23 cellular contexts compared by ENCODE assay signal in genomic region chr9:135047026-135047350, GRCh38. TPM values are rescaled to one million over a fixed set of nuclear protein-coding genes. Genes with fewer than 3 reads are reported as not detected.
A peak's percentile ranks its signal among the peaks of the same experiment; 100 is the strongest.
DNase-seq lines count a peak whose midpoint lies in the region; ATAC-seq lines count a peak whose summit lies in the region.
"Had no signal": no experiment of that assay in that cellular context is flagged by ENCODE, and none has a peak within 500 bp of the region (broad histone marks: within the 10 kb centered on the region; RNA-seq: fewer than 3 reads in every experiment).

No MANE protein-coding gene starts in this region.

- no peaks in the 10 kb centered on the region for H3K9me3 Mint-ChIP-seq in activated CD8-positive, alpha-beta memory T cell treated with anti-CD3 and anti-CD28 coated beads, Interleukin-2, amount 10 ng/mL, durations not matched to agents 7 days and 5 days (ENCODE audit: low read depth)
- no peaks in the 10 kb centered on the region for H3K9me3 Mint-ChIP-seq in T-helper 2 cell treated with Interferon-gamma antibody and Interleukin-4, amounts not matched to agents 5 μg/mL and 100 μg/mL, for 36 hours

- ATAC-seq in activated CD8-positive, alpha-beta memory T cell treated with anti-CD3 and anti-CD28 coated beads, Interleukin-2, amount 10 ng/mL, durations not matched to agents 7 days and 5 days = no peak
- no peak for ATAC-seq in sciatic nerve
- ATAC-seq: K562 had no signal

- CTCF ChIA-PET in activated CD8-positive, alpha-beta memory T cell treated with anti-CD3 and anti-CD28 coated beads, Interleukin-2, amount 10 ng/mL, durations not matched to agents 7 days and 5 days (lab: Charles Lee) = no interaction called here

- peak; percentile 11 for DNase-seq in activated CD8-positive, alpha-beta memory T cell treated with anti-CD3 and anti-CD28 coated beads for 24 hours
- DNase-seq in activated CD8-positive, alpha-beta memory T cell treated with anti-CD3 and anti-CD28 coated beads, Interleukin-2, amount 10 ng/mL, durations not matched to agents 7 days and 5 days = no peak
- DNase-seq in ecto neural progenitor cell (ENCODE audit: low spot score) (peak; percentile 37), posterior vena cava (ENCODE audit: low spot score) (peak; percentile 64), nucleus accumbens (lab: John Stamatoyannopoulos, UW) (no peak), NCI-H2227 (lab: John Stamatoyannopoulos, UW; ENCODE audit: unreplicated experiment) (no peak), sciatic nerve (ENCODE audit: low spot score) (no peak)
- DNase-seq in T-helper 2 cell treated with Interferon-gamma antibody and Interleukin-4, amounts not matched to agents 5 μg/mL and 100 μg/mL, for 36 hours (ENCODE audit: low spot score) = no peak
- DNase-seq: CD4-positive, CD25-positive, alpha-beta regulatory T cell; COR-L47; DMS 273 treated with DMSO at 0.1 percent for 48 hours; DND-41; H7; NCI-H1694 treated with DMSO at 0.1 percent for 48 hours; NCI-H2107; NCI-H226; NCI-H524; NCI-H82; OCI-M1; RPMI8226; SHP77 treated with DMSO at 0.1 percent for 48 hours; SK-N-SH had no signal

- intact Hi-C loops in posterior vena cava (cut with DNase I) (no loop called here), sciatic nerve (cut with DNase I) (no loop called here)

- no peaks in the 10 kb centered on the region for H3K27me3 Mint-ChIP-seq in activated CD8-positive, alpha-beta memory T cell treated with anti-CD3 and anti-CD28 coated beads, Interleukin-2, amount 10 ng/mL, durations not matched to agents 7 days and 5 days
- no peaks in the 10 kb centered on the region for H3K27me3 Mint-ChIP-seq in T-helper 2 cell treated with Interferon-gamma antibody and Interleukin-4, amounts not matched to agents 5 μg/mL and 100 μg/mL, for 36 hours (ENCODE audit: low read depth)
- H3K27me3 Mint-ChIP-seq: CD4-positive, CD25-positive, alpha-beta regulatory T cell had no signal

- peaks cover 4% of the 10 kb centered on the region for H3K4me1 Mint-ChIP-seq in activated CD8-positive, alpha-beta memory T cell treated with anti-CD3 and anti-CD28 coated beads, Interleukin-2, amount 10 ng/mL, durations not matched to agents 7 days and 5 days
- H3K4me1 Mint-ChIP-seq in T-helper 2 cell treated with Interferon-gamma antibody and Interleukin-4, amounts not matched to agents 5 μg/mL and 100 μg/mL, for 36 hours (ENCODE audit: low read depth) = no peaks in the 10 kb centered on the region
- H3K4me1 Mint-ChIP-seq: CD4-positive, CD25-positive, alpha-beta regulatory T cell had no signal

- H3K36me3 Mint-ChIP-seq in activated CD8-positive, alpha-beta memory T cell treated with anti-CD3 and anti-CD28 coated beads, Interleukin-2, amount 10 ng/mL, durations not matched to agents 7 days and 5 days = no peaks in the 10 kb centered on the region
- no peaks in the 10 kb centered on the region for H3K36me3 Mint-ChIP-seq in T-helper 2 cell treated with Interferon-gamma antibody and Interleukin-4, amounts not matched to agents 5 μg/mL and 100 μg/mL, for 36 hours (ENCODE audit: low read depth)
- H3K36me3 Mint-ChIP-seq: CD4-positive, CD25-positive, alpha-beta regulatory T cell had no signal

- H3K4me3 Mint-ChIP-seq in activated CD8-positive, alpha-beta memory T cell treated with anti-CD3 and anti-CD28 coated beads, Interleukin-2, amount 10 ng/mL, durations not matched to agents 7 days and 5 days = no peak overlapping the region
- no peak overlapping the region for H3K4me3 Mint-ChIP-seq in T-helper 2 cell treated with Interferon-gamma antibody and Interleukin-4, amounts not matched to agents 5 μg/mL and 100 μg/mL, for 36 hours
- H3K4me3 Mint-ChIP-seq: CD4-positive, CD25-positive, alpha-beta regulatory T cell had no signal

- no peak overlapping the region for H3K27ac Mint-ChIP-seq in activated CD8-positive, alpha-beta memory T cell treated with anti-CD3 and anti-CD28 coated beads, Interleukin-2, amount 10 ng/mL, durations not matched to agents 7 days and 5 days
- no peak overlapping the region for H3K27ac Mint-ChIP-seq in T-helper 2 cell treated with Interferon-gamma antibody and Interleukin-4, amounts not matched to agents 5 μg/mL and 100 μg/mL, for 36 hours
- H3K27ac Mint-ChIP-seq: CD4-positive, CD25-positive, alpha-beta regulatory T cell had no signal

RNA-seq across cellular contexts. Expression of gene OLFM1, which starts 40.5 kb away (rescaled TPM):
- under 1 TPM in 1 of 2 experiments, not detected in 1; 0.30 TPM for total RNA-seq in activated CD8-positive, alpha-beta memory T cell treated with anti-CD3 and anti-CD28 coated beads, Interleukin-2, amount 10 ng/mL, durations not matched to agents 7 days and 5 days
- 10 to 100 TPM; 29.2 to 38.2 TPM for total RNA-seq in posterior vena cava
- 40.7 TPM for total RNA-seq in sciatic nerve
- total RNA-seq: CD4-positive, CD25-positive, alpha-beta regulatory T cell; K562 had no signal

Comparison
In these comparisons a context has a peak if more than half of its experiments do, and no peak if none do; other contexts are left out.
1. DNase-seq: peak in activated CD8-positive, alpha-beta memory T cell treated with anti-CD3 and anti-CD28 coated beads for 24 hours (single experiment), ecto neural progenitor cell (single experiment) and posterior vena cava (single experiment); none in activated CD8-positive, alpha-beta memory T cell treated with anti-CD3 and anti-CD28 coated beads, Interleukin-2, amount 10 ng/mL, durations not matched to agents 7 days and 5 days (single experiment), T-helper 2 cell treated with Interferon-gamma antibody and Interleukin-4, amounts not matched to agents 5 μg/mL and 100 μg/mL, for 36 hours (single experiment), nucleus accumbens (0 of 56), NCI-H2227 (single experiment) and sciatic nerve (single experiment).
2. RNA of gene OLFM1, which starts 40.5 kb away (total RNA-seq): 40.7 TPM in sciatic nerve (single experiment) and 29.2 to 38.2 TPM in posterior vena cava; 0.30 TPM in activated CD8-positive, alpha-beta memory T cell treated with anti-CD3 and anti-CD28 coated beads, Interleukin-2, amount 10 ng/mL, durations not matched to agents 7 days and 5 days; every median in the first group is over 10 times any median in the second.